36 cellular contexts compared by ENCODE assay signal in genomic region chrX:6614516-6614915, GRCh38.
"Had no signal": no experiment of that assay in that cellular context is flagged by ENCODE, and none has a peak within 500 bp of the region (broad histone marks: within the 10 kb centered on the region; RNA-seq: fewer than 3 reads in every experiment).

No MANE protein-coding gene starts in this region.

- H3K27me3 ChIP-seq: adrenal gland, cardiac muscle cell had no signal

- H3K4me1 Mint-ChIP-seq: activated B cell treated with CpG ODN at 0.5 μM for 24 hours; activated CD4-positive, alpha-beta T cell treated with anti-CD3 and anti-CD28 coated beads, Interleukin-2, amount 10 ng/mL, durations not matched to agents 24 days and 14 days; activated naive CD8-positive, alpha-beta T cell treated with anti-CD3 and anti-CD28 coated beads for 36 hours; activated T-helper 17 cell treated with anti-CD3 and anti-CD28 coated beads, Interleukin-2, amount 50 U/mL, for 72 hours; brain; central memory CD8-positive, alpha-beta T cell had no signal

- H3K27ac ChIP-seq: adrenal gland, cardiac muscle cell, VCaP had no signal

- H3K27me3 Mint-ChIP-seq: activated B cell treated with CpG ODN at 0.5 μM for 24 hours; activated CD4-positive, alpha-beta memory T cell treated with anti-CD3 and anti-CD28 coated beads for 36 hours; activated CD4-positive, alpha-beta T cell treated with anti-CD3 and anti-CD28 coated beads, Interleukin-2, amount 10 ng/mL, durations not matched to agents 24 days and 14 days; activated CD8-positive, alpha-beta T cell treated with anti-CD3 and anti-CD28 coated beads for 36 hours; activated naive CD8-positive, alpha-beta T cell treated with anti-CD3 and anti-CD28 coated beads for 36 hours; activated T-helper 17 cell treated with anti-CD3 and anti-CD28 coated beads, Interleukin-2, amount 50 U/mL, for 72 hours; central memory CD8-positive, alpha-beta T cell had no signal

- H3K9me3 ChIP-seq: adrenal gland had no signal

- H3K4me3 ChIP-seq: adrenal gland, cardiac muscle cell had no signal

- DNase-seq: activated B cell treated with CpG ODN at 0.5 μM for 24 hours; activated CD4-positive, alpha-beta memory T cell treated with anti-CD3 and anti-CD28 coated beads for 36 hours; activated CD4-positive, alpha-beta T cell treated with anti-CD3 and anti-CD28 coated beads for 4 hours; activated CD4-positive, alpha-beta T cell treated with anti-CD3 and anti-CD28 coated beads, Interleukin-2, amount 10 ng/mL, durations not matched to agents 24 days and 14 days; activated CD4-positive, alpha-beta T cell treated with anti-CD3 and anti-CD28 coated beads, Interleukin-2, amount 50 U/mL, for 1 hour; activated CD4-positive, alpha-beta T cell treated with anti-CD3 and anti-CD28 coated beads, Interleukin-2, amount 50 U/mL, for 4 hours; activated CD4-positive, CD25-positive, alpha-beta regulatory T cell treated with anti-CD3 and anti-CD28 coated beads, Interleukin-2, amount 50 U/mL, for 72 hours; activated CD8-positive, alpha-beta memory T cell treated with anti-CD3 and anti-CD28 coated beads, Interleukin-2, amount 50 U/mL, for 4 hours; activated CD8-positive, alpha-beta T cell treated with anti-CD3 and anti-CD28 coated beads for 36 hours; activated effector memory CD4-positive, alpha-beta T cell treated with anti-CD3 and anti-CD28 coated beads, Interleukin-2, amount 50 U/mL, for 16 hours; activated gamma-delta T cell treated with Interleukin-2 at 50 U/mL for 16 hours; activated naive CD4-positive, alpha-beta T cell; activated naive CD4-positive, alpha-beta T cell treated with anti-CD3 and anti-CD28 coated beads for 36 hours; activated naive CD4-positive, alpha-beta T cell treated with anti-CD3 and anti-CD28 coated beads, Interleukin-2, amount 50 U/mL, for 16 hours; activated naive CD8-positive, alpha-beta T cell treated with anti-CD3 and anti-CD28 coated beads for 36 hours; activated T-cell treated with anti-CD3 and anti-CD28 coated beads for 4 hours; activated T-cell treated with anti-CD3 and anti-CD28 coated beads, Interleukin-2, amount 50 U/mL, for 1 hour; activated T-cell treated with anti-CD3 and anti-CD28 coated beads, Interleukin-2, amount 50 U/mL, for 4 hours; activated T-cell treated with anti-CD3 and anti-CD28 coated beads, Interleukin-2, amount 50 U/mL, for 72 hours; adrenal gland; amniotic stem cell; aorta; caudate nucleus; cerebellar nuclear complex; T-helper 1 cell; T-helper 2 cell; T-helper 9 cell had no signal

- H3K27ac Mint-ChIP-seq: activated B cell treated with CpG ODN at 0.5 μM for 24 hours; activated CD4-positive, alpha-beta memory T cell treated with anti-CD3 and anti-CD28 coated beads for 36 hours; activated CD4-positive, alpha-beta T cell treated with anti-CD3 and anti-CD28 coated beads, Interleukin-2, amount 10 ng/mL, durations not matched to agents 24 days and 14 days; activated CD8-positive, alpha-beta T cell treated with anti-CD3 and anti-CD28 coated beads for 36 hours; activated naive CD4-positive, alpha-beta T cell treated with anti-CD3 and anti-CD28 coated beads for 36 hours; activated naive CD4-positive, alpha-beta T cell treated with anti-CD3 and anti-CD28 coated beads, Interleukin-2, amount 50 U/mL, for 72 hours; activated naive CD8-positive, alpha-beta T cell treated with anti-CD3 and anti-CD28 coated beads for 36 hours; activated T-cell treated with anti-CD3 and anti-CD28 coated beads, Interleukin-2, amount 50 U/mL, for 72 hours; activated T-helper 1 cell treated with anti-CD3 and anti-CD28 coated beads, Interleukin-12 subunit alpha, Interleukin-12 subunit beta, Interleukin-2, Interleukin-4 antibody, amounts not matched to agents 30 ng/mL and 10 ng/mL and 1 ng/mL, durations not matched to agents 14 hours and 24 hours and 36 hours; activated T-helper 17 cell treated with anti-CD3 and anti-CD28 coated beads, Interleukin-2, amount 50 U/mL, for 72 hours; brain; T-helper 1 cell treated with Interleukin-12 subunit alpha and Interleukin-12 subunit beta and Interleukin-4 antibody, amounts not matched to agents 30 μg/mL and 1 μg/mL, for 36 hours; T-helper 2 cell treated with Interferon-gamma antibody and Interleukin-4, amounts not matched to agents 5 μg/mL and 100 μg/mL, for 36 hours had no signal

- H3K36me3 ChIP-seq: adrenal gland, cardiac muscle cell had no signal

- H3K4me1 ChIP-seq: adrenal gland had no signal

- H3K4me3 Mint-ChIP-seq: activated B cell treated with CpG ODN at 0.5 μM for 24 hours; activated CD4-positive, alpha-beta memory T cell treated with anti-CD3 and anti-CD28 coated beads for 36 hours; activated CD4-positive, alpha-beta T cell treated with anti-CD3 and anti-CD28 coated beads, Interleukin-2, amount 10 ng/mL, durations not matched to agents 24 days and 14 days; activated CD8-positive, alpha-beta T cell treated with anti-CD3 and anti-CD28 coated beads for 36 hours; activated naive CD4-positive, alpha-beta T cell treated with anti-CD3 and anti-CD28 coated beads for 36 hours; activated naive CD8-positive, alpha-beta T cell treated with anti-CD3 and anti-CD28 coated beads for 36 hours; activated T-cell treated with anti-CD3 and anti-CD28 coated beads, Interleukin-2, amount 50 U/mL, for 4 hours; activated T-cell treated with anti-CD3 and anti-CD28 coated beads, Interleukin-2, amount 50 U/mL, for 72 hours; activated T-helper 1 cell treated with anti-CD3 and anti-CD28 coated beads, Interleukin-12 subunit alpha, Interleukin-12 subunit beta, Interleukin-2, Interleukin-4 antibody, amounts not matched to agents 30 ng/mL and 10 ng/mL and 1 ng/mL, durations not matched to agents 14 hours and 24 hours and 36 hours; activated T-helper 17 cell treated with anti-CD3 and anti-CD28 coated beads, Interleukin-2, amount 50 U/mL, for 72 hours; brain; central memory CD8-positive, alpha-beta T cell; T-helper 1 cell treated with Interleukin-12 subunit alpha and Interleukin-12 subunit beta and Interleukin-4 antibody, amounts not matched to agents 30 μg/mL and 1 μg/mL, for 36 hours; T-helper 2 cell treated with Interferon-gamma antibody and Interleukin-4, amounts not matched to agents 5 μg/mL and 100 μg/mL, for 36 hours had no signal

- H3K36me3 Mint-ChIP-seq: activated CD4-positive, alpha-beta memory T cell treated with anti-CD3 and anti-CD28 coated beads for 36 hours; activated naive CD8-positive, alpha-beta T cell treated with anti-CD3 and anti-CD28 coated beads for 36 hours; brain had no signal

- H3K9me3 Mint-ChIP-seq: activated B cell treated with CpG ODN at 0.5 μM for 24 hours; activated CD4-positive, alpha-beta T cell treated with anti-CD3 and anti-CD28 coated beads, Interleukin-2, amount 10 ng/mL, durations not matched to agents 24 days and 14 days; activated CD8-positive, alpha-beta T cell treated with anti-CD3 and anti-CD28 coated beads for 36 hours; activated T-cell treated with anti-CD3 and anti-CD28 coated beads, Interleukin-2, amount 50 U/mL, for 4 hours; activated T-helper 17 cell treated with anti-CD3 and anti-CD28 coated beads, Interleukin-2, amount 50 U/mL, for 72 hours; T-helper 1 cell treated with Interleukin-12 subunit alpha and Interleukin-12 subunit beta and Interleukin-4 antibody, amounts not matched to agents 30 μg/mL and 1 μg/mL, for 36 hours; T-helper 2 cell treated with Interferon-gamma antibody and Interleukin-4, amounts not matched to agents 5 μg/mL and 100 μg/mL, for 36 hours had no signal
